ENCODE assay signal across 23 cellular contexts in the genomic region with DNA sequence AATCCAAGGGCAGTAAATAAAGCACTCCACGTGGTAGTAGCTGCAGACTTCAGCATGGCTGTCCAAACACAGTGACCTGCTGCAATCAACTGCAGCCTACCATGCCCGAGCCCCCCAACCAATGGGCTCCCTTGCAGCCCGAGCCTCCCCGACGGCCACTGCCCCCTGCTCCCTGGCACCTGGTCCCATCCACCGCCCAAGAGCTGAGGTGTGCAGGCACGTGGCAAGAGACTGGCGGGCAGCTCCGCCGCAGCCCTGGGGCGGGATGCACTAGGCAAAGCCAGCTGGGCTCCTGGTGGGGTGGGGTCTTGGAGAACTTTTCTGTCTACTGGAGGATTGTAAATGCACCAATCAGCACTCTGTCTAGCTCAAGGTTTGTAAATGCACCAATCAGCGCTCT.
"Had no signal": no experiment of that assay in that cellular context is flagged by ENCODE, and none has a peak within 500 bp of the region (broad histone marks: within the 10 kb centered on the region; RNA-seq: fewer than 3 reads in every experiment).

No MANE protein-coding gene starts in this region.

- H3K27ac Mint-ChIP-seq: immature natural killer cell, memory B cell, mesothelial cell of epicardium had no signal

- H3K4me1 Mint-ChIP-seq: immature natural killer cell, memory B cell, mesothelial cell of epicardium had no signal

- H3K36me3 Mint-ChIP-seq: memory B cell, mesothelial cell of epicardium had no signal

- H2AFZ ChIP-seq: hepatocyte had no signal

- DNase-seq: dermis blood vessel endothelial cell; dorsolateral prefrontal cortex; effector CD4-positive, alpha-beta T cell; effector memory CD4-positive, alpha-beta T cell; foreskin keratinocyte; hypothalamus; immature natural killer cell; islet precursor cell; left cardiac atrium; left ventricle myocardium superior; lower lobe of right lung had no signal

- H3K4me3 ChIP-seq: coronary artery, dorsolateral prefrontal cortex, esophagus muscularis mucosa, gastroesophageal sphincter, heart left ventricle, hepatocyte, left lung, lower lobe of right lung, mucosa of descending colon had no signal

- ATAC-seq: foreskin keratinocyte, gastroesophageal sphincter, heart left ventricle, left cardiac atrium, left lung, left ventricle myocardium superior, lower lobe of right lung, mucosa of descending colon had no signal

- H3K27me3 Mint-ChIP-seq: memory B cell had no signal

- H3K4me2 ChIP-seq: hepatocyte had no signal

- H3K9me3 Mint-ChIP-seq: memory B cell had no signal

- FAIRE-seq: colon, endothelial cell of umbilical vein, frontal cortex had no signal

- H3K27me3 ChIP-seq: dorsolateral prefrontal cortex, esophagus muscularis mucosa, foreskin keratinocyte, gastroesophageal sphincter, heart left ventricle, hepatocyte, left lung had no signal

- H3K4me1 ChIP-seq: foreskin keratinocyte, gastroesophageal sphincter, left lung, lower lobe of right lung had no signal

- H3K79me2 ChIP-seq: hepatocyte had no signal

- H3K9me3 ChIP-seq: esophagus muscularis mucosa, gastroesophageal sphincter, heart left ventricle, lower lobe of right lung, mucosa of descending colon had no signal

- H3K4me3 Mint-ChIP-seq: immature natural killer cell, memory B cell, mesothelial cell of epicardium had no signal

- H3K27ac ChIP-seq: coronary artery, dorsolateral prefrontal cortex, esophagus muscularis mucosa, foreskin keratinocyte, gastroesophageal sphincter, heart left ventricle, hepatocyte, left lung, lower lobe of right lung had no signal

- H3K36me3 ChIP-seq: esophagus muscularis mucosa, gastroesophageal sphincter, heart left ventricle, left lung, lower lobe of right lung had no signal
